1 cellular context compared by ENCODE assay signal in the genomic region with DNA sequence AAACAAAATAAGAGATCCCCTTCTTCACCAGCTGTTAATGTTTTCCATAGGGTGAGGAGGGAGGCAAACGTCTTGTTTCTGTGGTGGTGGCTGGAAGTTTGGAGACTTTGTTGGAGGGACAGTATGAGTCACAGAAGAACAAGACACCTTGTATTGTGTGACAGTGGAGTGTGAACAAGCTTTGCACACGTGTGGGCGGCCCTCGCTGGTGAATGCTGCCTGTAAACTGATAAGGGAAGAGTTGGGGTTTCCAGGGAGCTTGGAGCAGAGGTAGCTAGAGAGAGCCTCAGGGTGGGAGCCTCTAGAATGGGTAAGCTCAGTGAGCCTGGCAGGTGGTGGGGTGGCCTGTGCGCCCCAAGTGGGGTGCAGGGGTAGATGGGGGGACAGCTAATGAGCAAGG.
TF ChIP-seq lines count a peak whose summit lies in the region.

No MANE protein-coding gene starts in this region.

TF ChIP-seq in K562, 482 proteins besides CTCF, POLR2A, EP300 and RAD21 (continued from another document):
- TF ChIP-seq JUND (IDR thresholded peaks at IDR 0.05; ENCODE audit: borderline replicate concordance, low read depth, low read length) (peak; percentile 88), JUND (tag; IDR thresholded peaks at IDR 0.05; ENCODE audit: borderline replicate concordance, low read depth, low read length) (peak; percentile 80; the same call in 1 of the 3 replicates), ZNF184 (CRISPR knock-in tag; IDR thresholded peaks at IDR 0.05) (no peak), ZNF3 (CRISPR knock-in tag; IDR thresholded peaks at IDR 0.05) (no peak), FOXK2 (conservative IDR thresholded peaks at IDR 0.05 in 1 of 2, IDR thresholded peaks at IDR 0.05 in 1 of 2; ENCODE audit: low read depth in 2 of 2) (peak; percentile 53 to 59; a peak in 3 of 4 replicates), HDAC1 (IDR thresholded peaks at IDR 0.05) (peak in 1 of 2 experiments; percentile 67; a peak in 2 of 4 replicates), TAF1 (IDR thresholded peaks at IDR 0.05; ENCODE audit: control insufficient read depth, extremely low read depth, insufficient read depth, low read length, severe bottlenecking) (peak; percentile 29), MYNN (IDR thresholded peaks at IDR 0.05) (peak; percentile 98), MYNN (CRISPR knock-in tag; IDR thresholded peaks at IDR 0.05) (no peak), CTBP1 (IDR thresholded peaks at IDR 0.05; ENCODE audit: borderline replicate concordance) (peak; percentile 63; the same call in 1 of the 2 replicates), RBM17 (IDR thresholded peaks at IDR 0.05; ENCODE audit: borderline replicate concordance, low read depth, low read length) (no peak), CBFA2T3 (IDR thresholded peaks at IDR 0.05) (peak; percentile 83), ELF4 (CRISPR knock-in tag; IDR thresholded peaks at IDR 0.05) (no peak), SNIP1 (IDR thresholded peaks at IDR 0.05; ENCODE audit: low read depth) (no peak), PHB2 (IDR thresholded peaks at IDR 0.05; ENCODE audit: low read depth) (no peak), ZNF699 (CRISPR knock-in tag; IDR thresholded peaks at IDR 0.05; ENCODE audit: insufficient replicate concordance) (no peak), NONO (IDR thresholded peaks at IDR 0.05; ENCODE audit: low read depth in 2 of 2, low read length in 1 of 2) (no peak)
- TF ChIP-seq, protein P1, sequence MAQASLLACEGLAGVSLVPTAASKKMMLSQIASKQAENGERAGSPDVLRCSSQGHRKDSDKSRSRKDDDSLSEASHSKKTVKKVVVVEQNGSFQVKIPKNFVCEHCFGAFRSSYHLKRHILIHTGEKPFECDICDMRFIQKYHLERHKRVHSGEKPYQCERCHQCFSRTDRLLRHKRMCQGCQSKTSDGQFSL (CRISPR knock-in tag; IDR thresholded peaks at IDR 0.05): no peak
- TF ChIP-seq, protein P1 (tag; IDR thresholded peaks at IDR 0.05): no peak
- TF ChIP-seq, protein P2, sequence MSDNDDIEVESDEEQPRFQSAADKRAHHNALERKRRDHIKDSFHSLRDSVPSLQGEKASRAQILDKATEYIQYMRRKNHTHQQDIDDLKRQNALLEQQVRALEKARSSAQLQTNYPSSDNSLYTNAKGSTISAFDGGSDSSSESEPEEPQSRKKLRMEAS (CRISPR knock-in tag; IDR thresholded peaks at IDR 0.05): peak; percentile 87
- TF ChIP-seq, protein P3, sequence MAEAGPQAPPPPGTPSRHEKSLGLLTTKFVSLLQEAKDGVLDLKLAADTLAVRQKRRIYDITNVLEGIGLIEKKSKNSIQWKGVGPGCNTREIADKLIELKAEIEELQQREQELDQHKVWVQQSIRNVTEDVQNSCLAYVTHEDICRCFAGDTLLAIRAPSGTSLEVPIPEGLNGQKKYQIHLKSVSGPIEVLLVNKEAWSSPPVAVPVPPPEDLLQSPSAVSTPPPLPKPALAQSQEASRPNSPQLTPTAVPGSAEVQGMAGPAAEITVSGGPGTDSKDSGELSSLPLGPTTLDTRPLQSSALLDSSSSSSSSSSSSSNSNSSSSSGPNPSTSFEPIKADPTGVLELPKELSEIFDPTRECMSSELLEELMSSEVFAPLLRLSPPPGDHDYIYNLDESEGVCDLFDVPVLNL (CRISPR knock-in tag; IDR thresholded peaks at IDR 0.05; ENCODE audit: low read depth): no peak
- TF ChIP-seq, protein P4, sequence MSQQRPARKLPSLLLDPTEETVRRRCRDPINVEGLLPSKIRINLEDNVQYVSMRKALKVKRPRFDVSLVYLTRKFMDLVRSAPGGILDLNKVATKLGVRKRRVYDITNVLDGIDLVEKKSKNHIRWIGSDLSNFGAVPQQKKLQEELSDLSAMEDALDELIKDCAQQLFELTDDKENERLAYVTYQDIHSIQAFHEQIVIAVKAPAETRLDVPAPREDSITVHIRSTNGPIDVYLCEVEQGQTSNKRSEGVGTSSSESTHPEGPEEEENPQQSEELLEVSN (IDR thresholded peaks at IDR 0.05; ENCODE audit: borderline replicate concordance in 1 of 2, extremely low read depth in 1 of 2, insufficient read depth in 1 of 2, insufficient read length in 1 of 2, low read depth in 1 of 2, low read length in 1 of 2, poor library complexity in 1 of 2, severe bottlenecking in 1 of 2): peak; percentile 42 to 57
- TF ChIP-seq, protein P5, sequence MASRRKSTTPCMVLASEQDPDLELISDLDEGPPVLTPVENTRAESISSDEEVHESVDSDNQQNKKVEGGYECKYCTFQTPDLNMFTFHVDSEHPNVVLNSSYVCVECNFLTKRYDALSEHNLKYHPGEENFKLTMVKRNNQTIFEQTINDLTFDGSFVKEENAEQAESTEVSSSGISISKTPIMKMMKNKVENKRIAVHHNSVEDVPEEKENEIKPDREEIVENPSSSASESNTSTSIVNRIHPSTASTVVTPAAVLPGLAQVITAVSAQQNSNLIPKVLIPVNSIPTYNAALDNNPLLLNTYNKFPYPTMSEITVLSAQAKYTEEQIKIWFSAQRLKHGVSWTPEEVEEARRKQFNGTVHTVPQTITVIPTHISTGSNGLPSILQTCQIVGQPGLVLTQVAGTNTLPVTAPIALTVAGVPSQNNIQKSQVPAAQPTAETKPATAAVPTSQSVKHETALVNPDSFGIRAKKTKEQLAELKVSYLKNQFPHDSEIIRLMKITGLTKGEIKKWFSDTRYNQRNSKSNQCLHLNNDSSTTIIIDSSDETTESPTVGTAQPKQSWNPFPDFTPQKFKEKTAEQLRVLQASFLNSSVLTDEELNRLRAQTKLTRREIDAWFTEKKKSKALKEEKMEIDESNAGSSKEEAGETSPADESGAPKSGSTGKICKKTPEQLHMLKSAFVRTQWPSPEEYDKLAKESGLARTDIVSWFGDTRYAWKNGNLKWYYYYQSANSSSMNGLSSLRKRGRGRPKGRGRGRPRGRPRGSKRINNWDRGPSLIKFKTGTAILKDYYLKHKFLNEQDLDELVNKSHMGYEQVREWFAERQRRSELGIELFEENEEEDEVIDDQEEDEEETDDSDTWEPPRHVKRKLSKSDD (conservative IDR thresholded peaks at IDR 0.05; ENCODE audit: low read length): no peak
- TF ChIP-seq, protein P6, sequence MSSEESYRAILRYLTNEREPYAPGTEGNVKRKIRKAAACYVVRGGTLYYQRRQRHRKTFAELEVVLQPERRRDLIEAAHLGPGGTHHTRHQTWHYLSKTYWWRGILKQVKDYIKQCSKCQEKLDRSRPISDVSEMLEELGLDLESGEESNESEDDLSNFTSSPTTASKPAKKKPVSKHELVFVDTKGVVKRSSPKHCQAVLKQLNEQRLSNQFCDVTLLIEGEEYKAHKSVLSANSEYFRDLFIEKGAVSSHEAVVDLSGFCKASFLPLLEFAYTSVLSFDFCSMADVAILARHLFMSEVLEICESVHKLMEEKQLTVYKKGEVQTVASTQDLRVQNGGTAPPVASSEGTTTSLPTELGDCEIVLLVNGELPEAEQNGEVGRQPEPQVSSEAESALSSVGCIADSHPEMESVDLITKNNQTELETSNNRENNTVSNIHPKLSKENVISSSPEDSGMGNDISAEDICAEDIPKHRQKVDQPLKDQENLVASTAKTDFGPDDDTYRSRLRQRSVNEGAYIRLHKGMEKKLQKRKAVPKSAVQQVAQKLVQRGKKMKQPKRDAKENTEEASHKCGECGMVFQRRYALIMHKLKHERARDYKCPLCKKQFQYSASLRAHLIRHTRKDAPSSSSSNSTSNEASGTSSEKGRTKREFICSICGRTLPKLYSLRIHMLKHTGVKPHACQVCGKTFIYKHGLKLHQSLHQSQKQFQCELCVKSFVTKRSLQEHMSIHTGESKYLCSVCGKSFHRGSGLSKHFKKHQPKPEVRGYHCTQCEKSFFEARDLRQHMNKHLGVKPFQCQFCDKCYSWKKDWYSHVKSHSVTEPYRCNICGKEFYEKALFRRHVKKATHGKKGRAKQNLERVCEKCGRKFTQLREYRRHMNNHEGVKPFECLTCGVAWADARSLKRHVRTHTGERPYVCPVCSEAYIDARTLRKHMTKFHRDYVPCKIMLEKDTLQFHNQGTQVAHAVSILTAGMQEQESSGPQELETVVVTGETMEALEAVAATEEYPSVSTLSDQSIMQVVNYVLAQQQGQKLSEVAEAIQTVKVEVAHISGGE (CRISPR knock-in tag; IDR thresholded peaks at IDR 0.05): 0 out of 6 replicates have a peak, but pooled peaks of 1 of the 3 experiments have one; percentile 32
